Comparison of ENCODE assay signal across 8 cellular contexts in the genomic region with DNA sequence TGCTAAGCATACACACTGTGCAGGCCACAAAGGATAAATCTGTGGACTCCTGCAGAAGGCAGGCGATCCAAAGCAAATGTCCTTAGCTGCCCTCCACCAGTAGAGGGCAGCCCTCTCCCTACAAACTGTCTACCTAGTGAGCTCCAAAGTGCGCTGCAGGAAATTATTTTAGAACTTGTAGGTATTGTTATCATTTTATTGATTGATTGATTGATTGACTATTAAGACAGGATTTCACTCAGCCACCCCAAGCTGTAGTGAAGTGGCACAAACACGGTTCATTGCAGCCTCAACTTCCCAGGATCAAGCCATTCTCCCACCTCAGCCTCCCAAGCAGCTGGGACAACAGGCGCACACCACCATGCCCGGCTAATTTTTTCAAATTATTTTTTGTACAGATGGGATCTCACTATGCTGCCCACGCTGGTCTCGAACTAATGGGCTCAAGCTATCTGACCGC. TPM values are rescaled to one million over a fixed set of nuclear protein-coding genes. Genes with fewer than 3 reads are reported as not detected.
A peak's percentile ranks its signal among the peaks of the same experiment; 100 is the strongest.
DNase-seq lines count a peak whose midpoint lies in the region; ATAC-seq and TF ChIP-seq lines count a peak whose summit lies in the region.

No MANE protein-coding gene starts in this region.

- H3K27me3 Mint-ChIP-seq in activated CD8-positive, alpha-beta memory T cell treated with anti-CD3 and anti-CD28 coated beads, Interleukin-2, amount 10 ng/mL, durations not matched to agents 7 days and 5 days, result no peaks in the 10 kb centered on the region
- H3K27me3 Mint-ChIP-seq in naive thymus-derived CD4-positive, alpha-beta T cell, result no peaks in the 10 kb centered on the region

- no peak overlapping the region for H3K27ac ChIP-seq in HL-60 (replicated peaks)
- H3K27ac ChIP-seq in naive thymus-derived CD4-positive, alpha-beta T cell (ENCODE audit: low read depth, low read length), result no peak overlapping the region

- H3K27ac Mint-ChIP-seq in activated CD8-positive, alpha-beta memory T cell treated with anti-CD3 and anti-CD28 coated beads, Interleukin-2, amount 10 ng/mL, durations not matched to agents 7 days and 5 days, result peak overlapping the region; percentile 49
- H3K27ac Mint-ChIP-seq in naive thymus-derived CD4-positive, alpha-beta T cell, result peak overlapping the region in 8 of 9 donors; percentile 31 to 92 (median 67)

- H3K9me3 Mint-ChIP-seq in activated CD8-positive, alpha-beta memory T cell treated with anti-CD3 and anti-CD28 coated beads, Interleukin-2, amount 10 ng/mL, durations not matched to agents 7 days and 5 days (ENCODE audit: low read depth), result no peaks in the 10 kb centered on the region
- peaks cover 0 to 4% (median 0%) of the 10 kb centered on the region in 11 donors for H3K9me3 Mint-ChIP-seq in naive thymus-derived CD4-positive, alpha-beta T cell

- peaks cover 6% of the 10 kb centered on the region for H3K36me3 Mint-ChIP-seq in activated CD8-positive, alpha-beta memory T cell treated with anti-CD3 and anti-CD28 coated beads, Interleukin-2, amount 10 ng/mL, durations not matched to agents 7 days and 5 days
- H3K36me3 Mint-ChIP-seq in naive thymus-derived CD4-positive, alpha-beta T cell, result peaks cover 0 to 2% (median 0%) of the 10 kb centered on the region in 5 donors

- CTCF ChIA-PET in activated CD8-positive, alpha-beta memory T cell treated with anti-CD3 and anti-CD28 coated beads, Interleukin-2, amount 10 ng/mL, durations not matched to agents 7 days and 5 days (lab: Charles Lee), result interaction anchor here (0.6 to 5.3 kb wide), 34 partner anchors 11 to 744 kb away, joined by 3 to 118 read pairs (median 4); partner anchors contain the start of gene RNF6
- CTCF ChIA-PET in naive thymus-derived CD4-positive, alpha-beta T cell (lab: Charles Lee), result interaction anchor here (0.5 to 4.7 kb wide), 16 partner anchors 32 to 529 kb away, joined by 3 to 69 read pairs (median 6); partner anchors contain the start of gene RNF6

- no peaks in the 10 kb centered on the region for H3K27me3 ChIP-seq in HL-60 (ENCODE audit: insufficient read depth, poor library complexity, severe bottlenecking)
- H3K27me3 ChIP-seq in naive thymus-derived CD4-positive, alpha-beta T cell (ENCODE audit: control insufficient read depth in 2 of 2, insufficient read depth in 2 of 2, low read length in 2 of 2), result no peaks in the 10 kb centered on the region

- peaks cover 27% of the 10 kb centered on the region for H3K4me1 Mint-ChIP-seq in activated CD8-positive, alpha-beta memory T cell treated with anti-CD3 and anti-CD28 coated beads, Interleukin-2, amount 10 ng/mL, durations not matched to agents 7 days and 5 days
- H3K4me1 Mint-ChIP-seq in naive thymus-derived CD4-positive, alpha-beta T cell, result peaks cover 0 to 34% (median 27%) of the 10 kb centered on the region in 7 donors

- peak overlapping the region; percentile 52 for H3K4me3 Mint-ChIP-seq in activated CD8-positive, alpha-beta memory T cell treated with anti-CD3 and anti-CD28 coated beads, Interleukin-2, amount 10 ng/mL, durations not matched to agents 7 days and 5 days
- H3K4me3 Mint-ChIP-seq in naive thymus-derived CD4-positive, alpha-beta T cell, result peak overlapping the region; percentile 6 to 85 (median 72)

- TF ChIP-seq CTCF in HL-60 (IDR thresholded peaks at IDR 0.05; ENCODE audit: insufficient read depth, low read length) (peak; percentile 92), epithelial cell of esophagus (IDR thresholded peaks at IDR 0.05; ENCODE audit: insufficient read depth, low read depth, low read length, missing control alignments) (peak; percentile 98)

- H3K4me3 ChIP-seq in HL-60 (replicated peaks; ENCODE audit: insufficient read depth, low read length) (no peak overlapping the region), epithelial cell of esophagus (ENCODE audit: low read length) (no peak overlapping the region)
- H3K4me3 ChIP-seq in naive thymus-derived CD4-positive, alpha-beta T cell (ENCODE audit: low read length), result no peak overlapping the region

- ATAC-seq in activated CD8-positive, alpha-beta memory T cell treated with anti-CD3 and anti-CD28 coated beads, Interleukin-2, amount 10 ng/mL, durations not matched to agents 7 days and 5 days, result peak; percentile 35
- peak; percentile 45 for ATAC-seq in naive thymus-derived CD4-positive, alpha-beta T cell

- no peaks in the 10 kb centered on the region for H3K9me3 ChIP-seq in naive thymus-derived CD4-positive, alpha-beta T cell (ENCODE audit: control insufficient read depth in 2 of 3, low read length in 3 of 3)

- intact Hi-C loops in naive thymus-derived CD4-positive, alpha-beta T cell (cut with micrococcal nuclease), result loop anchor here (1.0 to 10.0 kb wide), 14 partner anchors 14 to 1950 kb away; partner anchors contain the start of genes GTF3A (in 1 of the 2), LNX2 (in 1 of the 2), PAN3 (in 1 of the 2) and POLR1D (in 1 of the 2)

- no peaks in the 10 kb centered on the region for H3K36me3 ChIP-seq in naive thymus-derived CD4-positive, alpha-beta T cell (ENCODE audit: control insufficient read depth in 2 of 3, insufficient read depth in 3 of 3, low read length in 3 of 3)

- POLR2A ChIA-PET in naive thymus-derived CD4-positive, alpha-beta T cell (lab: Charles Lee), result interaction anchor here (0.7 to 3.9 kb wide), 7 partner anchors 9 to 312 kb away, joined by 3 to 35 read pairs (median 4); partner anchors contain the start of gene RNF6

- peaks cover 10 to 13% of the 10 kb centered on the region in 2 donors for H3K4me1 ChIP-seq in naive thymus-derived CD4-positive, alpha-beta T cell (ENCODE audit: control insufficient read depth in 2 of 2, insufficient read depth in 2 of 2, low read length in 2 of 2)

- DNase-seq in SIG-M5 treated with dmso at 0.1 percent for 504 hours (lab: John Stamatoyannopoulos, UW; ENCODE audit: unreplicated experiment) (peak; percentile 69), SIG-M5 (lab: John Stamatoyannopoulos, UW) (no peak), HL-60 (ENCODE audit: low read depth in 1 of 2, low spot score in 1 of 2) (peak; percentile 53 to 70), NOMO-1 treated with DMSO at 0.1 percent for 48 hours (lab: John Stamatoyannopoulos, UW; ENCODE audit: unreplicated experiment) (peak; percentile 60), epithelial cell of esophagus (ENCODE audit: low read depth) (peak; percentile 82)
- DNase-seq in activated CD8-positive, alpha-beta memory T cell treated with anti-CD3 and anti-CD28 coated beads, Interleukin-2, amount 10 ng/mL, durations not matched to agents 7 days and 5 days, result peak; percentile 80
- DNase-seq in naive thymus-derived CD4-positive, alpha-beta T cell, result peak; percentile 39 to 79 (median 72)
- DNase-seq in stimulated activated naive CD4-positive, alpha-beta T cell (lab: John Stamatoyannopoulos, UW), result peak; percentile 30 to 76 (median 58)

RNA-seq across cellular contexts. Expression of gene RNF6, which starts 37.3 kb away (rescaled TPM):
- 10 to 100 TPM; 34.2 to 47.6 TPM for total RNA-seq in activated CD8-positive, alpha-beta memory T cell treated with anti-CD3 and anti-CD28 coated beads, Interleukin-2, amount 10 ng/mL, durations not matched to agents 7 days and 5 days
- total RNA-seq in naive thymus-derived CD4-positive, alpha-beta T cell, result 10 to 100 TPM; 31.0 to 45.6 (median 44.6) TPM
- polyA plus RNA-seq in naive thymus-derived CD4-positive, alpha-beta T cell, result 10 to 100 TPM; 29.1 to 57.4 TPM
